In genomic region chr13:43040581-43041367, GRCh38 we compare ENCODE assay signal across 8 cellular contexts. TPM values are rescaled to one million over a fixed set of nuclear protein-coding genes. Genes with fewer than 3 reads are reported as not detected.
A peak's percentile ranks its signal among the peaks of the same experiment; 100 is the strongest.
DNase-seq lines count a peak whose midpoint lies in the region; ATAC-seq, FAIRE-seq and TF ChIP-seq lines count a peak whose summit lies in the region.
"Not testable (repeated sequence)": the region's sequence is repeated elsewhere in the genome, so short reads cannot be mapped to it uniquely, and the experiment has no call there.

No MANE protein-coding gene starts in this region.

- H3K9me3 ChIP-seq in astrocyte (ENCODE audit: insufficient read depth, low read depth, low read length); lower lobe of right lung: not testable (repeated sequence)

- H3K27me3 ChIP-seq in astrocyte (ENCODE audit: insufficient read depth, low read length); lower lobe of right lung (ENCODE audit: low read depth): not testable (repeated sequence)

- H3K27ac Mint-ChIP-seq in astrocyte (ENCODE audit: unreplicated experiment) (peak overlapping the region; percentile 55), progenitor cell of endocrine pancreas (peak overlapping the region; percentile 91)

- H3K4me2 ChIP-seq in astrocyte (ENCODE audit: low read length), result not testable (repeated sequence)

- H3K4me3 Mint-ChIP-seq in astrocyte (ENCODE audit: unreplicated experiment), result not testable (repeated sequence)
- peak overlapping the region; percentile 29 for H3K4me3 Mint-ChIP-seq in progenitor cell of endocrine pancreas (ENCODE audit: low read depth)

- H3K4me1 ChIP-seq in astrocyte (ENCODE audit: insufficient read depth, low read length), result not testable (repeated sequence)
- peaks cover 26% of the 10 kb centered on the region for H3K4me1 ChIP-seq in lower lobe of right lung

- H3K9me3 Mint-ChIP-seq in astrocyte (ENCODE audit: unreplicated experiment), result not testable (repeated sequence)
- H3K9me3 Mint-ChIP-seq in progenitor cell of endocrine pancreas (ENCODE audit: low read depth), result peaks cover 10% of the 10 kb centered on the region

- H3K27me3 Mint-ChIP-seq in astrocyte (ENCODE audit: low read depth, unreplicated experiment); progenitor cell of endocrine pancreas: not testable (repeated sequence)

- not testable (repeated sequence) for FAIRE-seq in astrocyte (lab: Jason Lieb, UNC)

- intact Hi-C loops in lower lobe of right lung (cut with DNase I), result not testable (repeated sequence)

- H3K36me3 Mint-ChIP-seq in astrocyte (ENCODE audit: low read depth, unreplicated experiment), result not testable (repeated sequence)
- peaks cover 18% of the 10 kb centered on the region for H3K36me3 Mint-ChIP-seq in progenitor cell of endocrine pancreas (ENCODE audit: insufficient read depth)

- H3K79me2 ChIP-seq in astrocyte (ENCODE audit: insufficient read depth, low read length), result peaks cover 22% of the 10 kb centered on the region

- not testable (repeated sequence) for H3K9ac ChIP-seq in astrocyte (ENCODE audit: low read length)

- ATAC-seq in GM19395 (IDR thresholded peaks at IDR 0.05; ENCODE audit: unreplicated experiment), result peak; percentile 44
- peak; percentile 39 for ATAC-seq in HG02642 (IDR thresholded peaks at IDR 0.05; ENCODE audit: poor library complexity, unreplicated experiment)
- ATAC-seq in HG03432 (IDR thresholded peaks at IDR 0.05; ENCODE audit: unreplicated experiment), result peak; percentile 15
- ATAC-seq in lower lobe of right lung, result peak; percentile 73 to 74

- H3K4me1 Mint-ChIP-seq in astrocyte (ENCODE audit: low read depth, unreplicated experiment) (peaks cover 25% of the 10 kb centered on the region), progenitor cell of endocrine pancreas (ENCODE audit: low read depth) (peaks cover 49% of the 10 kb centered on the region)

- TF ChIP-seq CTCF in astrocyte (IDR thresholded peaks at IDR 0.05; ENCODE audit: insufficient read depth, low read depth, low read length); lower lobe of right lung (IDR thresholded peaks at IDR 0.05); progenitor cell of endocrine pancreas (IDR thresholded peaks at IDR 0.05; ENCODE audit: unreplicated experiment): not testable (repeated sequence)

- not testable (repeated sequence) for H3K36me3 ChIP-seq in astrocyte (ENCODE audit: insufficient read depth, low read length); lower lobe of right lung

- H3K27ac ChIP-seq in astrocyte (ENCODE audit: low read depth, low read length); lower lobe of right lung: not testable (repeated sequence)

- DNase-seq in EH (ENCODE audit: low read depth) (peak; percentile 44), NCI-H524 treated with DMSO at 0.1 percent for 48 hours (lab: John Stamatoyannopoulos, UW) (peak; percentile 40)
- DNase-seq in astrocyte (ENCODE audit: low read depth); lower lobe of right lung; progenitor cell of endocrine pancreas (ENCODE audit: low spot score, unreplicated experiment): not testable (repeated sequence)

- not testable (repeated sequence) for H3K4me3 ChIP-seq in astrocyte (ENCODE audit: insufficient read depth, low read depth, low read length); lower lobe of right lung

- H2AFZ ChIP-seq in astrocyte (ENCODE audit: low read depth, low read length), result not testable (repeated sequence)

- H4K20me1 ChIP-seq in astrocyte (ENCODE audit: insufficient read depth, low read length), result not testable (repeated sequence)

RNA-seq across cellular contexts. Expression of gene DNAJC15, which starts 17.4 kb away (rescaled TPM):
- total RNA-seq in astrocyte (10.9 and 13.8 TPM in 2 replicates), lower lobe of right lung (17.0 TPM), progenitor cell of endocrine pancreas (27.4 and 30.0 TPM in 2 replicates)

RNA-seq across cellular contexts. Expression of gene EPSTI1, which starts 48.7 kb away (rescaled TPM):
- total RNA-seq in astrocyte (96.0 and 117 TPM in 2 replicates), lower lobe of right lung (38.6 TPM), progenitor cell of endocrine pancreas (6.0 and 7.4 TPM in 2 replicates)

Comparison
In these comparisons a context has a peak if more than half of its experiments do, and no peak if none do; other contexts are left out.
1. ATAC-seq: peak in every context shown above with its lines; median percentile 74 in lower lobe of right lung; 44 in GM19395; 39 in HG02642; 15 in HG03432.